18 cellular contexts compared by ENCODE assay signal in genomic region chr1:246462986-246463385, GRCh38. TPM values are rescaled to one million over a fixed set of nuclear protein-coding genes. Genes with fewer than 3 reads are reported as not detected.
DNase-seq lines count a peak whose midpoint lies in the region; ATAC-seq, FAIRE-seq and TF ChIP-seq lines count a peak whose summit lies in the region.
"Had no signal": no experiment of that assay in that cellular context is flagged by ENCODE, and none has a peak within 500 bp of the region (broad histone marks: within the 10 kb centered on the region; RNA-seq: fewer than 3 reads in every experiment).

No MANE protein-coding gene starts in this region.

- no TSS peak for BruUV-seq in PC-3 (replicated peaks; lab: Mats Ljungman, UMichigan)

- no peak overlapping the region for H3K4me3 Mint-ChIP-seq in HFFc6
- H3K4me3 Mint-ChIP-seq in activated CD4-positive, alpha-beta memory T cell treated with anti-CD3 and anti-CD28 coated beads for 36 hours: no peak overlapping the region
- H3K4me3 Mint-ChIP-seq: B cell; CD4-positive, alpha-beta T cell had no signal

- peaks cover 10% of the 10 kb centered on the region for H3K4me1 Mint-ChIP-seq in HFFc6 (ENCODE audit: low read depth)
- H3K4me1 Mint-ChIP-seq in activated CD4-positive, alpha-beta memory T cell treated with anti-CD3 and anti-CD28 coated beads for 36 hours (ENCODE audit: low read depth): peaks cover 9% of the 10 kb centered on the region

- H3K27ac ChIP-seq in PC-3 (ENCODE audit: low read length): no peak overlapping the region
- H3K27ac ChIP-seq in osteoblast (ENCODE audit: low read depth, low read length): no peak overlapping the region
- H3K27ac ChIP-seq: BLaER1 treated with 17β-estradiol and CSF1 and Interleukin-3, amounts not matched to agents 10 nM and 100 nM had no signal

- CTCF ChIA-PET in PC-3 (lab: Charles Lee): no interaction called here
- CTCF ChIA-PET in activated CD4-positive, alpha-beta memory T cell treated with anti-CD3 and anti-CD28 coated beads for 36 hours (lab: Charles Lee): no interaction called here

- intact Hi-C loops in PC-3 (cut with micrococcal nuclease): no loop called here
- intact Hi-C loops in activated CD4-positive, alpha-beta memory T cell treated with anti-CD3 and anti-CD28 coated beads for 36 hours (cut with micrococcal nuclease): no loop called here

- H3F3A ChIP-seq in PC-3 (ENCODE audit: low read length, unreplicated experiment): no peaks in the 10 kb centered on the region

- H3K27me3 ChIP-seq in PC-3 (ENCODE audit: low read length) (no peaks in the 10 kb centered on the region), osteoblast (ENCODE audit: insufficient read depth, low read length) (no peaks in the 10 kb centered on the region)
- H3K27me3 ChIP-seq: BLaER1 treated with 17β-estradiol and CSF1 and Interleukin-3, amounts not matched to agents 10 nM and 100 nM had no signal

- no peak overlapping the region for H3K4me2 ChIP-seq in PC-3 (ENCODE audit: low read length)
- H3K4me2 ChIP-seq in osteoblast (ENCODE audit: insufficient read depth, low read length): no peak overlapping the region

- H3K4me1 ChIP-seq in PC-3 (ENCODE audit: insufficient read depth, low read length): no peaks in the 10 kb centered on the region
- H3K4me1 ChIP-seq in osteoblast (ENCODE audit: insufficient read depth, low read length): no peaks in the 10 kb centered on the region
- H3K4me1 ChIP-seq: HAP-1 had no signal

- H3K9me3 Mint-ChIP-seq in HFFc6: no peaks in the 10 kb centered on the region
- no peaks in the 10 kb centered on the region for H3K9me3 Mint-ChIP-seq in activated CD4-positive, alpha-beta memory T cell treated with anti-CD3 and anti-CD28 coated beads for 36 hours
- H3K9me3 Mint-ChIP-seq: CD4-positive, alpha-beta T cell had no signal

- H2AFZ ChIP-seq in PC-3 (ENCODE audit: low read length) (no peak overlapping the region), osteoblast (ENCODE audit: low read length) (no peak overlapping the region)

- H3K9me2 ChIP-seq in PC-3 (replicated peaks; ENCODE audit: low read length): no peaks in the 10 kb centered on the region

- H3K27me3 Mint-ChIP-seq in HFFc6 (ENCODE audit: insufficient read depth): peaks cover 2% of the 10 kb centered on the region; the same call in 1 of the 2 replicates
- no peaks in the 10 kb centered on the region for H3K27me3 Mint-ChIP-seq in activated CD4-positive, alpha-beta memory T cell treated with anti-CD3 and anti-CD28 coated beads for 36 hours
- H3K27me3 Mint-ChIP-seq: B cell; CD4-positive, alpha-beta T cell had no signal

- H4K20me1 ChIP-seq in PC-3 (ENCODE audit: low read length): no peaks in the 10 kb centered on the region
- H4K20me1 ChIP-seq in osteoblast (ENCODE audit: insufficient read depth, low read length): no peaks in the 10 kb centered on the region

- peaks cover 7% of the 10 kb centered on the region; the same call in 1 of the 2 replicates for H3K36me3 Mint-ChIP-seq in HFFc6 (ENCODE audit: low read depth)
- H3K36me3 Mint-ChIP-seq in activated CD4-positive, alpha-beta memory T cell treated with anti-CD3 and anti-CD28 coated beads for 36 hours: peaks cover 4% of the 10 kb centered on the region

- H3K9me3 ChIP-seq in PC-3 (ENCODE audit: low read length) (no peaks in the 10 kb centered on the region), osteoblast (ENCODE audit: low read depth, low read length) (no peaks in the 10 kb centered on the region)
- H3K9me3 ChIP-seq: HAP-1 had no signal

- FAIRE-seq in GM12891 (lab: Jason Lieb, UNC): peak; percentile 40
- FAIRE-seq: H1, HTR-8/SVneo, K562 had no signal

- H3K27ac Mint-ChIP-seq in HFFc6: no peak overlapping the region; the same call in 1 of the 2 replicates
- no peak overlapping the region for H3K27ac Mint-ChIP-seq in activated CD4-positive, alpha-beta memory T cell treated with anti-CD3 and anti-CD28 coated beads for 36 hours
- H3K27ac Mint-ChIP-seq: B cell; CD4-positive, alpha-beta T cell had no signal

- DNase-seq in GM12891 (ENCODE audit: insufficient read length, low spot score) (no peak), PC-3 (no peak), osteoblast (ENCODE audit: insufficient read length, low spot score, missing footprints) (peak; percentile 22), HFFc6 (no peak), NCI-H1694 treated with DMSO at 0.1 percent for 48 hours (lab: John Stamatoyannopoulos, UW) (no peak)
- DNase-seq in activated CD4-positive, alpha-beta memory T cell treated with anti-CD3 and anti-CD28 coated beads for 36 hours: no peak
- DNase-seq: CD4-positive, alpha-beta T cell; DMS153; DMS79; GDM1; IMR-90 had no signal

- TF ChIP-seq CTCF in PC-3 (conservative IDR thresholded peaks at IDR 0.05; ENCODE audit: low read depth, low read length) (no peak), osteoblast (IDR thresholded peaks at IDR 0.05; ENCODE audit: extremely low read depth, low read depth, low read length) (no peak), HFFc6 (IDR thresholded peaks at IDR 0.05) (no peak)

- TF ChIP-seq POLR2A in GM12891 (IDR thresholded peaks at IDR 0.05; ENCODE audit: low read depth, low read length): no peak

- H3K36me3 ChIP-seq in PC-3 (ENCODE audit: low read depth, low read length) (no peaks in the 10 kb centered on the region), osteoblast (ENCODE audit: insufficient read depth, low read length) (no peaks in the 10 kb centered on the region)
- H3K36me3 ChIP-seq: HAP-1 had no signal

- ATAC-seq in PC-3: peak; percentile 37; the same call in 1 of the 2 replicates
- ATAC-seq in HG03378 (IDR thresholded peaks at IDR 0.05; ENCODE audit: unreplicated experiment): no peak
- ATAC-seq: K562 had no signal

- no peak overlapping the region for H3K9ac ChIP-seq in PC-3 (ENCODE audit: low read length)
- H3K9ac ChIP-seq: BLaER1 treated with 17β-estradiol and CSF1 and Interleukin-3, amounts not matched to agents 10 nM and 100 nM had no signal

- H3K4me3 ChIP-seq in PC-3 (ENCODE audit: low read length) (no peak overlapping the region), osteoblast (ENCODE audit: insufficient read depth, low read length) (no peak overlapping the region)
- H3K4me3 ChIP-seq: BLaER1 treated with 17β-estradiol and CSF1 and Interleukin-3, amounts not matched to agents 10 nM and 100 nM; HAP-1; K562 had no signal

- POLR2A ChIA-PET in PC-3 (lab: Charles Lee; ENCODE audit: unreplicated experiment): no interaction called here
- POLR2A ChIA-PET in activated CD4-positive, alpha-beta memory T cell treated with anti-CD3 and anti-CD28 coated beads for 36 hours (lab: Charles Lee): no interaction called here

- peaks cover 21% of the 10 kb centered on the region for H3K79me2 ChIP-seq in PC-3 (ENCODE audit: low read length)
- H3K79me2 ChIP-seq in osteoblast (ENCODE audit: insufficient read depth, low read length): peaks cover 9% of the 10 kb centered on the region

TF ChIP-seq in GM12891, 5 proteins besides CTCF, POLR2A, EP300 and RAD21:
- TF ChIP-seq TAF1 (IDR thresholded peaks at IDR 0.05; ENCODE audit: low read depth, low read length) (no peak), SPI1 (IDR thresholded peaks at IDR 0.05; ENCODE audit: low read depth, low read length) (no peak), POLR2AphosphoS5 (IDR thresholded peaks at IDR 0.05; ENCODE audit: low read depth, low read length) (no peak), POU2F2 (IDR thresholded peaks at IDR 0.05; ENCODE audit: low read depth, low read length) (no peak), PAX5 (IDR thresholded peaks at IDR 0.05; ENCODE audit: insufficient read depth, low read length, severe bottlenecking) (no peak)

RNA-seq across cellular contexts. Expression of gene SMYD3, which starts 44.1 kb away (rescaled TPM):
- polyA plus RNA-seq in GM12891 (2012; ENCODE audit: low read depth, missing spikeins): 21.6 TPM
- total RNA-seq in PC-3 (2014; rRNA removed) (33.0 and 40.3 TPM in 2 replicates), osteoblast (162 and 171 TPM in 2 replicates)
- 10 to 100 TPM; 28.4 to 37.9 (median 31.2) TPM for total RNA-seq in HFFc6 (2021; fragmentation: NEBNext Ultra II Directional; extraction: Animal tissue kit (Norgen Biotek cat#: 25700))
- 10 to 100 TPM; 16.6 to 20.2 TPM for total RNA-seq in activated CD4-positive, alpha-beta memory T cell treated with anti-CD3 and anti-CD28 coated beads for 36 hours
